1 cellular context compared by ENCODE assay signal in the genomic region with DNA sequence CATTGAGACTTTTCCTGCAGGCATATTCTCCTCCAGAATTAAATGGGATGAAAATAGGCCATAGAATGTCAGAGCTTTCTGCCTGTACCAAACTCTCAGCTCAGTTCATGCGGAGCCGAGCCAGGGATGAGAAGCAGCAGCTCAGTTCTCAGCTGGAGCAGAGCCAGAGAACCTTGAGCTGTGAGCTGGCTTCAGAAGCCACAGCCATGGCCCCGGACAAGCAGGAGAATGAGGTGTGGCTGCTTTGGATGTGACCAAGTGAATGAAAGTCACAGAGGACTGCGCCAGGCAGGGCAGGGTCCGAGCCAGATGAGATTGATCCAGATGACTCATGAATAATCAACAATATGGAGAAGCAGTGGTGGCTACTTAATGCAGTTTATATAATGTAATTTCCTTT.
TF ChIP-seq lines count a peak whose summit lies in the region.

No MANE protein-coding gene starts in this region.

TF ChIP-seq in IMR-90, 13 proteins besides CTCF, POLR2A, EP300 and RAD21:
- no peak for TF ChIP-seq SMC3 (IDR thresholded peaks at IDR 0.05; ENCODE audit: low read depth, low read length)
- TF ChIP-seq, protein P1, sequence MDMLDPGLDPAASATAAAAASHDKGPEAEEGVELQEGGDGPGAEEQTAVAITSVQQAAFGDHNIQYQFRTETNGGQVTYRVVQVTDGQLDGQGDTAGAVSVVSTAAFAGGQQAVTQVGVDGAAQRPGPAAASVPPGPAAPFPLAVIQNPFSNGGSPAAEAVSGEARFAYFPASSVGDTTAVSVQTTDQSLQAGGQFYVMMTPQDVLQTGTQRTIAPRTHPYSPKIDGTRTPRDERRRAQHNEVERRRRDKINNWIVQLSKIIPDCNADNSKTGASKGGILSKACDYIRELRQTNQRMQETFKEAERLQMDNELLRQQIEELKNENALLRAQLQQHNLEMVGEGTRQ (IDR thresholded peaks at IDR 0.05; ENCODE audit: low read depth, low read length) = no peak
- no peak for TF ChIP-seq RCOR1 (IDR thresholded peaks at IDR 0.05; ENCODE audit: insufficient replicate concordance, low read length)
- no peak for TF ChIP-seq FOS (IDR thresholded peaks at IDR 0.05; ENCODE audit: low read depth, low read length)
- no peak for TF ChIP-seq RFX5 (IDR thresholded peaks at IDR 0.05; ENCODE audit: low read depth, low read length)
- TF ChIP-seq, protein P2, sequence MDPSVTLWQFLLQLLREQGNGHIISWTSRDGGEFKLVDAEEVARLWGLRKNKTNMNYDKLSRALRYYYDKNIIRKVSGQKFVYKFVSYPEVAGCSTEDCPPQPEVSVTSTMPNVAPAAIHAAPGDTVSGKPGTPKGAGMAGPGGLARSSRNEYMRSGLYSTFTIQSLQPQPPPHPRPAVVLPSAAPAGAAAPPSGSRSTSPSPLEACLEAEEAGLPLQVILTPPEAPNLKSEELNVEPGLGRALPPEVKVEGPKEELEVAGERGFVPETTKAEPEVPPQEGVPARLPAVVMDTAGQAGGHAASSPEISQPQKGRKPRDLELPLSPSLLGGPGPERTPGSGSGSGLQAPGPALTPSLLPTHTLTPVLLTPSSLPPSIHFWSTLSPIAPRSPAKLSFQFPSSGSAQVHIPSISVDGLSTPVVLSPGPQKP (IDR thresholded peaks at IDR 0.05; ENCODE audit: borderline replicate concordance, low read depth, low read length) = no peak
- no peak for TF ChIP-seq MAFK (IDR thresholded peaks at IDR 0.05; ENCODE audit: low read depth, low read length)
- no peak for TF ChIP-seq MAZ (IDR thresholded peaks at IDR 0.05; ENCODE audit: borderline replicate concordance, low read depth, low read length)
- TF ChIP-seq CHD1 (IDR thresholded peaks at IDR 0.05; ENCODE audit: low read depth, low read length) = no peak
- no peak for TF ChIP-seq CEBPB (IDR thresholded peaks at IDR 0.05; ENCODE audit: low read depth, low read length)
- TF ChIP-seq MXI1 (IDR thresholded peaks at IDR 0.05; ENCODE audit: borderline replicate concordance, low read depth, low read length) = no peak
- no peak for TF ChIP-seq NFE2L2 (IDR thresholded peaks at IDR 0.05; ENCODE audit: low read depth, low read length)
TF ChIP-seq in IMR-90: peak in this region for 0.
